16 cellular contexts compared by ENCODE assay signal in genomic region chr1:4087530-4088420, GRCh38.
"Had no signal": no experiment of that assay in that cellular context is flagged by ENCODE, and none has a peak within 500 bp of the region (broad histone marks: within the 10 kb centered on the region; RNA-seq: fewer than 3 reads in every experiment).

No MANE protein-coding gene starts in this region.

- DNase-seq: activated CD4-positive, CD25-positive, alpha-beta regulatory T cell treated with anti-CD3 and anti-CD28 coated beads, Interleukin-2, amount 50 U/mL, for 72 hours; amniotic stem cell; body of pancreas; effector memory CD8-positive, alpha-beta T cell; gastrocnemius medialis; heart right ventricle; left ventricle myocardium inferior; mesenchymal stem cell; ovary; stimulated activated naive CD4-positive, alpha-beta T cell treated with Interleukin-2 at 50 U/mL for 16 hours had no signal

- H3K4me3 ChIP-seq: body of pancreas, gastrocnemius medialis, heart right ventricle, left ventricle myocardium inferior, ovary, thoracic aorta had no signal

- H3K36me3 Mint-ChIP-seq: activated naive CD4-positive, alpha-beta T cell treated with anti-CD3 and anti-CD28 coated beads, Interleukin-2, amount 50 U/mL, for 24 hours had no signal

- H3K27ac Mint-ChIP-seq: activated naive CD4-positive, alpha-beta T cell treated with anti-CD3 and anti-CD28 coated beads, Interleukin-2, amount 50 U/mL, for 24 hours; dendritic cell treated with granulocyte-macrophage colony-stimulating factor and Interleukin-4, amounts not matched to agents 40 ng/mL and 50 ng/mL, for 4 days; effector memory CD8-positive, alpha-beta T cell; nephron had no signal

- H3K9me3 Mint-ChIP-seq: activated naive CD4-positive, alpha-beta T cell treated with anti-CD3 and anti-CD28 coated beads, Interleukin-2, amount 50 U/mL, for 24 hours; effector memory CD8-positive, alpha-beta T cell had no signal

- H3K27me3 ChIP-seq: body of pancreas, ovary had no signal

- ATAC-seq: body of pancreas; effector memory CD8-positive, alpha-beta T cell; gastrocnemius medialis; heart right ventricle had no signal

- H3K36me3 ChIP-seq: gastrocnemius medialis, heart right ventricle, left ventricle myocardium inferior, ovary, thoracic aorta had no signal

- H3K4me1 Mint-ChIP-seq: activated naive CD4-positive, alpha-beta T cell treated with anti-CD3 and anti-CD28 coated beads, Interleukin-2, amount 50 U/mL, for 24 hours; central memory CD8-positive, alpha-beta T cell had no signal

- H3K27me3 Mint-ChIP-seq: activated naive CD4-positive, alpha-beta T cell treated with anti-CD3 and anti-CD28 coated beads, Interleukin-2, amount 50 U/mL, for 24 hours; dendritic cell treated with granulocyte-macrophage colony-stimulating factor and Interleukin-4, amounts not matched to agents 40 ng/mL and 50 ng/mL, for 4 days had no signal

- H3K27ac ChIP-seq: body of pancreas, epithelial cell of prostate, gastrocnemius medialis, heart right ventricle, left ventricle myocardium inferior, ovary, thoracic aorta had no signal

- H3K9me3 ChIP-seq: gastrocnemius medialis, ovary had no signal

- H3K4me1 ChIP-seq: gastrocnemius medialis, heart right ventricle, left ventricle myocardium inferior had no signal

- H3K4me3 Mint-ChIP-seq: activated naive CD4-positive, alpha-beta T cell treated with anti-CD3 and anti-CD28 coated beads, Interleukin-2, amount 50 U/mL, for 24 hours; central memory CD8-positive, alpha-beta T cell; dendritic cell treated with granulocyte-macrophage colony-stimulating factor and Interleukin-4, amounts not matched to agents 40 ng/mL and 50 ng/mL, for 4 days; effector memory CD8-positive, alpha-beta T cell; nephron had no signal
